Comparison of ENCODE assay signal across 4 cellular contexts in genomic region chr1:30360281-30360680, GRCh38.
"Had no signal": no experiment of that assay in that cellular context is flagged by ENCODE, and none has a peak within 500 bp of the region (broad histone marks: within the 10 kb centered on the region; RNA-seq: fewer than 3 reads in every experiment).

No MANE protein-coding gene starts in this region.

- H3K4me2 ChIP-seq: GM23338 had no signal

- H3K9me3 Mint-ChIP-seq: GM23338, H9 had no signal

- H2AFZ ChIP-seq: GM23338 had no signal

- H3K27ac Mint-ChIP-seq: GM23338, H9 had no signal

- H3K4me3 Mint-ChIP-seq: GM23338, H9 had no signal

- ATAC-seq: GM23338 had no signal

- H3K4me3 ChIP-seq: GM23338 had no signal

- DNase-seq: H9, HCEC 1CT, IMR-90 had no signal
